Comparison of ENCODE assay signal across 11 cellular contexts in genomic region chr16:64990101-64990500, GRCh38.
DNase-seq lines count a peak whose midpoint lies in the region; TF ChIP-seq lines count a peak whose summit lies in the region.
"Had no signal": no experiment of that assay in that cellular context is flagged by ENCODE, and none has a peak within 500 bp of the region (broad histone marks: within the 10 kb centered on the region; RNA-seq: fewer than 3 reads in every experiment).

No MANE protein-coding gene starts in this region.

- H3K4me3 ChIP-seq in prostate gland (no peak overlapping the region), mesenchymal stem cell (ENCODE audit: insufficient read depth in 1 of 2, low read depth in 1 of 2, low read length in 2 of 2) (no peak overlapping the region)

- H3K4me1 ChIP-seq in prostate gland (replicated peaks) (no peaks in the 10 kb centered on the region), mesenchymal stem cell (ENCODE audit: control insufficient read depth, insufficient read depth, low read depth, low read length) (no peaks in the 10 kb centered on the region)

- no peak overlapping the region for H3K18ac ChIP-seq in mesenchymal stem cell (ENCODE audit: low read depth in 1 of 2, low read length in 2 of 2)

- WGBS in prostate gland, result 52% methylated on average over 3 of the region's 3 CpGs
- WGBS in mesenchymal stem cell, result 100% methylated on average over 2 of the region's 3 CpGs

- H3K27me3 Mint-ChIP-seq in nephron (ENCODE audit: low read depth), result no peaks in the 10 kb centered on the region
- H3K27me3 Mint-ChIP-seq: CD8-positive, alpha-beta memory T cell had no signal

- no peak overlapping the region for H2BK5ac ChIP-seq in mesenchymal stem cell (ENCODE audit: low read depth, low read length, poor library complexity, severe bottlenecking)

- no peak overlapping the region for H3K4me3 Mint-ChIP-seq in nephron
- H3K4me3 Mint-ChIP-seq: CD8-positive, alpha-beta memory T cell; H9 had no signal

- no peak overlapping the region for H2AFZ ChIP-seq in mesenchymal stem cell (ENCODE audit: low read depth, low read length)

- H3K36me3 ChIP-seq in prostate gland (no peaks in the 10 kb centered on the region), mesenchymal stem cell (ENCODE audit: control insufficient read depth in 1 of 2, insufficient read depth in 2 of 2, low read depth in 1 of 2, low read length in 2 of 2) (peaks cover 11 to 100% of the 10 kb centered on the region in 2 experiments)

- TF ChIP-seq CTCF in nephron (IDR thresholded peaks at IDR 0.05; ENCODE audit: unreplicated experiment in 3 of 3) (no peak), prostate gland (IDR thresholded peaks at IDR 0.05) (no peak)

- intact Hi-C loops in prostate gland (cut with DNase I), result no loop called here

- H3K9me3 Mint-ChIP-seq in nephron, result no peaks in the 10 kb centered on the region
- H3K9me3 Mint-ChIP-seq: H9 had no signal

- H3K79me1 ChIP-seq in mesenchymal stem cell (replicated peaks; ENCODE audit: low read length, poor library complexity, severe bottlenecking), result no peaks in the 10 kb centered on the region

- H3K23ac ChIP-seq in mesenchymal stem cell (ENCODE audit: low read length in 2 of 2), result no peak overlapping the region

- H3K14ac ChIP-seq in mesenchymal stem cell (ENCODE audit: low read length in 2 of 2), result no peak overlapping the region

- H3K9ac ChIP-seq in mesenchymal stem cell (ENCODE audit: low read length), result no peak overlapping the region

- TF ChIP-seq POLR2A in prostate gland (IDR thresholded peaks at IDR 0.05), result no peak

- no peak overlapping the region for H3K4ac ChIP-seq in mesenchymal stem cell (ENCODE audit: low read depth in 1 of 2, low read length in 2 of 2)

- H3K27ac ChIP-seq in prostate gland (no peak overlapping the region), mesenchymal stem cell (ENCODE audit: low read length, poor library complexity, severe bottlenecking) (no peak overlapping the region)

- no peak overlapping the region for H4K8ac ChIP-seq in mesenchymal stem cell (ENCODE audit: low read length)

- no peak overlapping the region for H2AK5ac ChIP-seq in mesenchymal stem cell (ENCODE audit: low read length, severe bottlenecking)

- no peak overlapping the region for H2BK15ac ChIP-seq in mesenchymal stem cell (ENCODE audit: low read depth, poor library complexity, severe bottlenecking)

- DNase-seq in M059J (ENCODE audit: low read depth) (peak; percentile 24), astrocyte of the hippocampus (ENCODE audit: low read depth, low spot score) (peak; percentile 26), prostate gland (ENCODE audit: low spot score) (no peak), NCI-H69 (lab: John Stamatoyannopoulos, UW) (no peak), mesenchymal stem cell (no peak), SHP77 (lab: John Stamatoyannopoulos, UW) (no peak)
- DNase-seq: CD8-positive, alpha-beta memory T cell; DMS 273 treated with DMSO at 0.1 percent for 48 hours; GOT3; H9 had no signal

- no peak overlapping the region for H3K4me2 ChIP-seq in mesenchymal stem cell (ENCODE audit: low read length, poor library complexity, severe bottlenecking)

- H3K27me3 ChIP-seq in prostate gland (replicated peaks; ENCODE audit: insufficient read depth) (no peaks in the 10 kb centered on the region), mesenchymal stem cell (ENCODE audit: control insufficient read depth in 1 of 2, insufficient read depth in 1 of 2, low read length in 2 of 2) (no peaks in the 10 kb centered on the region)

- H2BK120ac ChIP-seq in mesenchymal stem cell (ENCODE audit: low read depth, low read length), result no peak overlapping the region

- H4K91ac ChIP-seq in mesenchymal stem cell (ENCODE audit: low read length), result no peak overlapping the region

- no peak overlapping the region for H2BK12ac ChIP-seq in mesenchymal stem cell (ENCODE audit: low read length in 2 of 2)

- peaks cover 36% of the 10 kb centered on the region for H3K4me1 Mint-ChIP-seq in nephron
- H3K4me1 Mint-ChIP-seq: CD8-positive, alpha-beta memory T cell had no signal

- peak overlapping the region in 2 of 3 experiments; percentile 26 to 50 for H3K27ac Mint-ChIP-seq in nephron
- H3K27ac Mint-ChIP-seq: CD8-positive, alpha-beta memory T cell; H9 had no signal

- H3K36me3 Mint-ChIP-seq in nephron (ENCODE audit: low read depth), result peaks cover 93% of the 10 kb centered on the region
- H3K36me3 Mint-ChIP-seq: CD8-positive, alpha-beta memory T cell had no signal

- H3K9me3 ChIP-seq in prostate gland, result no peaks in the 10 kb centered on the region
- no peaks in the 10 kb centered on the region for H3K9me3 ChIP-seq in mesenchymal stem cell (ENCODE audit: control insufficient read depth, low read length)

Comparison
In these comparisons a context has a peak if more than half of its experiments do, and no peak if none do; other contexts are left out.
1. DNase-seq: peak in M059J (single experiment) and astrocyte of the hippocampus (single experiment); none in prostate gland (single experiment), NCI-H69 (single experiment), mesenchymal stem cell (single experiment) and SHP77 (0 of 2).